24 cellular contexts compared by ENCODE assay signal in the genomic region with DNA sequence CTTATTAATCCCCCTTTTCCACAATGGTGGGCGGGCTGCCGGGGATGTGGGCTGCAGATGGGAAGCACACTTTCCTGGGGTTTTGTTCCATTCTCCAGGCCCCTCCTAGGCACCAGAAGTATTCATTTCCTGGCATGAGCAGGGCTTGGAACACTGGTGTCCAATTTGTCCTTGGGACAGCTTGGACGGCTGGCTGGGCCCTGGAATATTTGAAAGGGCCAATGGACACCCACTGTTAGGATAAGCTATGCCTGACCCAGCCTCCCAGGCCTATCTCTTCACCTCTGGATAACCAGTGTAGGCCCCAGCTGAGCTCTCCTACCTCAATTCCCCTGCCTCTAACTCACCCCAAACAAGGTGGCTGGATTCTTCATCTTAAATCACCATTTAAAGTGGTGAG.
"Had no signal": no experiment of that assay in that cellular context is flagged by ENCODE, and none has a peak within 500 bp of the region (broad histone marks: within the 10 kb centered on the region; RNA-seq: fewer than 3 reads in every experiment).

No MANE protein-coding gene starts in this region.

- H3K27ac ChIP-seq: SJSA1, SK-N-MC had no signal

- FAIRE-seq: HepG2, RCC 7860 had no signal

- H3K36me3 ChIP-seq: MG63, SJSA1 had no signal

- H3K27me3 ChIP-seq: MG63, SJSA1 had no signal

- H3K4me3 ChIP-seq: MG63, SJSA1, SK-N-MC had no signal

- DNase-seq: IMR-90, Karpas-422, KG1, MG63, NCI-H1092, NCI-H1105 treated with DMSO at 0.1 percent for 48 hours, NCI-H1417 treated with DMSO at 0.1 percent for 48 hours, NCI-H146, NCI-H1694 treated with DMSO at 0.1 percent for 48 hours, NCI-H1930, NCI-H2081, NCI-H2107, NCI-H226, NCI-H446, NCI-H510A, NCI-H524 treated with DMSO at 0.1 percent for 48 hours, NCI-H69, NCI-H774, RPMI8226, SHP77 had no signal

- H3K4me1 ChIP-seq: SJSA1 had no signal

- H3K9me3 ChIP-seq: MG63, SJSA1 had no signal

- ATAC-seq: HepG2 had no signal
